8 cellular contexts compared by ENCODE assay signal in genomic region chr1:198935371-198935921, GRCh38.
DNase-seq lines count a peak whose midpoint lies in the region; ATAC-seq and TF ChIP-seq lines count a peak whose summit lies in the region.

No MANE protein-coding gene starts in this region.

- peaks cover 0 to 33% (median 15%) of the 10 kb centered on the region in 4 donors for H3K4me1 ChIP-seq in stomach

- ATAC-seq in GM19324 (IDR thresholded peaks at IDR 0.05; ENCODE audit: low FRiP score, unreplicated experiment) (peak; percentile 64), HG03469 (IDR thresholded peaks at IDR 0.05; ENCODE audit: unreplicated experiment) (peak; percentile 35), naive B cell (ENCODE audit: low read depth in 2 of 2) (peak; percentile 19 to 27)

- no peak for TF ChIP-seq CTCF in AG09309 (IDR thresholded peaks at IDR 0.05; ENCODE audit: control insufficient read depth, insufficient read depth, low read depth, low read length, missing control alignments)
- no peak for TF ChIP-seq CTCF in epithelial cell of proximal tubule (conservative IDR thresholded peaks at IDR 0.05; ENCODE audit: low read depth, low read length)
- TF ChIP-seq CTCF in stomach (IDR thresholded peaks at IDR 0.05), result no peak

- no peak overlapping the region for H3K4me3 Mint-ChIP-seq in naive B cell

- intact Hi-C loops in stomach (cut with DNase I; ENCODE audit: low total_unique reads), result no loop called here

- no peaks in the 10 kb centered on the region for H3K27me3 ChIP-seq in stomach

- peaks cover 13 to 30% (median 26%) of the 10 kb centered on the region in 3 donors for H3K4me1 Mint-ChIP-seq in naive B cell

- peaks cover 0 to 3% of the 10 kb centered on the region in 2 donors for H3K36me3 Mint-ChIP-seq in naive B cell

- H3K9me3 ChIP-seq in stomach, result no peaks in the 10 kb centered on the region

- H3K36me3 ChIP-seq in stomach, result no peaks in the 10 kb centered on the region

- TF ChIP-seq EP300 in stomach (IDR thresholded peaks at IDR 0.05), result no peak

- peak overlapping the region in 4 of 5 donors; percentile 68 to 81 (median 74) for H3K27ac ChIP-seq in stomach

- no peak for TF ChIP-seq POLR2A in stomach (IDR thresholded peaks at IDR 0.05)

- H3K4me3 ChIP-seq in AG09309 (ENCODE audit: control insufficient read depth, low read depth, low read length), result peak overlapping the region; percentile 64
- H3K4me3 ChIP-seq in epithelial cell of proximal tubule (ENCODE audit: low read depth, low read length), result peak overlapping the region; percentile 69
- peak overlapping the region; percentile 1 to 47 (median 40) for H3K4me3 ChIP-seq in stomach

- H3K27me3 Mint-ChIP-seq in naive B cell, result no peaks in the 10 kb centered on the region

- no peak overlapping the region for H3K27ac Mint-ChIP-seq in naive B cell

- peak; percentile 83 for DNase-seq in AG09309 (ENCODE audit: low read depth)
- DNase-seq in NCI-H748 treated with DMSO at 0.1 percent for 48 hours (lab: John Stamatoyannopoulos, UW), result peak; percentile 77
- DNase-seq in activated CD8-positive, alpha-beta memory T cell treated with anti-CD3 and anti-CD28 coated beads for 4 hours (ENCODE audit: low read depth in 2 of 2), result peak; percentile 25 to 37
- peak; percentile 83 for DNase-seq in epithelial cell of proximal tubule (ENCODE audit: low read depth)
- DNase-seq in naive B cell, result peak; percentile 35
- DNase-seq in stomach, result peak; percentile 69

- WGBS in stomach, 5 donors, result 1 to 7% (median 2%) methylated on average over 8 of the region's 8 CpGs

- peaks cover 0 to 3% (median under 1%) of the 10 kb centered on the region in 7 donors for H3K9me3 Mint-ChIP-seq in naive B cell

Comparison
In these comparisons a context has a peak if more than half of its experiments do, and no peak if none do; other contexts are left out.
1. Peak in every context shown above with its lines: DNase-seq, ATAC-seq, H3K4me3 ChIP-seq and H3K27ac ChIP-seq.
2. DNase-seq: peak in every context shown above with its lines; median percentile 83 in AG09309; 83 in epithelial cell of proximal tubule; 77 in NCI-H748 treated with DMSO at 0.1 percent for 48 hours; 69 in stomach; 35 in naive B cell; 31 in activated CD8-positive, alpha-beta memory T cell treated with anti-CD3 and anti-CD28 coated beads for 4 hours.